In the genomic region with DNA sequence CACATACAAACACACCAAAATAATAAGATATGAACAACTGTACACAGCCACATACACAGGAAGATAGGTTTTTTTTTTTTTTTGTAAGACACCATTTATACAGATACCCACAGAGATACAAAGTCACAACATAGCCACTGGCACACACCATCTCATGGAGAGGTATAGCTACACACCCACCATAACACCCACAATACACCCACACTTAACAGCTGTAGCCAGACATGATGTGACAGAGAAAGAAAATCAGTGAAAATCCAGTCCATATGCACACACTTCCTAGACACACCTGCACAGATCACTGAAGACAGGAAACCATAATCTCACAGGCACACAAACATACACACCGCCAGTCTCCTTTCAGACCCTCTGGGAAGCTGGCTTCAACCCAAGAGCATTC, we compare ENCODE assay signal across 17 cellular contexts.
DNase-seq lines count a peak whose midpoint lies in the region; ATAC-seq and TF ChIP-seq lines count a peak whose summit lies in the region.
"Had no signal": no experiment of that assay in that cellular context is flagged by ENCODE, and none has a peak within 500 bp of the region (broad histone marks: within the 10 kb centered on the region; RNA-seq: fewer than 3 reads in every experiment).

No MANE protein-coding gene starts in this region.

- H3K36me3 ChIP-seq in HUES6 (ENCODE audit: control insufficient read depth, insufficient read depth, low read length) (no peaks in the 10 kb centered on the region), iPS-15b (ENCODE audit: control insufficient read depth, insufficient read depth, low read length) (no peaks in the 10 kb centered on the region)

- H3K9ac ChIP-seq in HUES6 (ENCODE audit: low read length) (no peak overlapping the region), iPS-15b (ENCODE audit: low read depth, low read length) (no peak overlapping the region)
- H3K9ac ChIP-seq: KMS-11 had no signal

- DNase-seq in COR-L47 (lab: John Stamatoyannopoulos, UW) = peak; percentile 24
- peak; percentile 69 for DNase-seq in NCI-H2171 treated with DMSO at 0.1 percent for 48 hours (lab: John Stamatoyannopoulos, UW)
- no peak for DNase-seq in GOT3 (lab: John Stamatoyannopoulos, UW)
- DNase-seq in GM13976 (ENCODE audit: low spot score) = no peak
- DNase-seq: C1 segment of cervical spinal cord; Calu3; CD8-positive, alpha-beta T cell; DMS153; NCI-H187 treated with DMSO at 0.1 percent for 48 hours; NCI-H345 had no signal

- peaks cover 33% of the 10 kb centered on the region for H3K4me1 ChIP-seq in HUES6 (ENCODE audit: control insufficient read depth, insufficient read depth, low read length)
- peaks cover 16% of the 10 kb centered on the region for H3K4me1 ChIP-seq in iPS-15b (ENCODE audit: control insufficient read depth, insufficient read depth, low read length)

- H3K9me3 ChIP-seq in HUES6 (ENCODE audit: control insufficient read depth, insufficient read depth, low read depth, low read length) (no peaks in the 10 kb centered on the region), iPS-15b (ENCODE audit: control insufficient read depth, insufficient read depth, low read length) (no peaks in the 10 kb centered on the region)

- in situ Hi-C loops in GM13976 (cut with MboI; ENCODE audit: low sequenced_read_pairs, unreplicated experiment) = no loop called here

- H3K4me3 ChIP-seq in HUES6 (ENCODE audit: low read depth, low read length) = 0 out of 2 replicates have a peak overlapping the region, but pooled peaks have one; percentile 44
- peak overlapping the region; percentile 10 for H3K4me3 ChIP-seq in iPS-15b (ENCODE audit: low read depth, low read length)

- peaks cover 99% of the 10 kb centered on the region for H3K27me3 ChIP-seq in HUES6 (ENCODE audit: control insufficient read depth, insufficient read depth, low read length)
- H3K27me3 ChIP-seq in iPS-15b (ENCODE audit: control insufficient read depth, insufficient read depth, low read length) = peaks cover 97% of the 10 kb centered on the region

- H3K27ac ChIP-seq in HUES6 (ENCODE audit: low read depth, low read length) = no peak overlapping the region
- H3K27ac ChIP-seq: HL-60, KMS-11 had no signal

- no peak for TF ChIP-seq CTCF in GM13976 (IDR thresholded peaks at IDR 0.05; ENCODE audit: borderline replicate concordance, control extremely low read depth, extremely low read depth, insufficient read depth, missing control alignments)

- no peak for ATAC-seq in GM18873 (IDR thresholded peaks at IDR 0.05; ENCODE audit: low FRiP score, unreplicated experiment)
- ATAC-seq: CD8-positive, alpha-beta T cell; Panc1; SK-N-SH treated with all-trans-retinoic acid at 6 μM for 48 hours had no signal

Comparison
In these comparisons a context has a peak if more than half of its experiments do, and no peak if none do; other contexts are left out.
1. DNase-seq: peak in COR-L47 (single experiment) and NCI-H2171 treated with DMSO at 0.1 percent for 48 hours (single experiment); none in GOT3 (single experiment) and GM13976 (single experiment).